Comparison of ENCODE assay signal across 14 cellular contexts in the genomic region with DNA sequence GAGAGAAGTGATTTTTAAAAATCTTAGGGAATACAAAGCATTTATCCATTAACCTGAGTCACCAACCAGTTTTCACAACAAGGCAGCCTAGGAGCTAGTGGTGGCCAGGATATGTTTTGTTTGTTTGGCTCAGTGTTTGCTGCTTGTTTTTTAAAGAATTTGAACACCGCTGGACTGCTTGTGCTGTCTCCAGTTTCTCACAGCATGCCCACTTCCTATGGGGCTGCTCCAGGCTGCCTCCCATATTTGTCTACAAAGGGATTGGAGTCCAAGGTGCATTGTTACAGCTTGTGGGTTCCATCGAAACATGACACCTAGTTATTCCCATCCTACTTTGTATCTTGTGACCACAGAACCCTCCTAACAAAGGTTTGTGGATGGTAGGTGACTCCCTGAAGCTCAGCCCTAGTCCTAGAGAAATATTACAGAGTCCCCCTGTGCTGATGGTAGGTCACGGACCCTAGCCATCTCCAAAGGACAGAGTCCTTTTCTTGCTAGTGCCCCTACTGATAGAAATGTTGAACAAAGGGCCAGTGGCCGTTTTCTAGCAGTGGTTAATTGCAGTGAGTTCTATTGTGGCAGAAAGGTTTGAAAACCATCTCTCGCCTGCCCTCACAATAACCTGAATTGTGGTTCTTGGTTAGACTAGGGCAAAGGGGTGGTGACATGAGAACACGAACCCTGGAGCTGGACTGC. TPM values are rescaled to one million over a fixed set of nuclear protein-coding genes. Genes with fewer than 3 reads are reported as not detected.
A peak's percentile ranks its signal among the peaks of the same experiment; 100 is the strongest.
DNase-seq lines count a peak whose midpoint lies in the region; ATAC-seq and TF ChIP-seq lines count a peak whose summit lies in the region.
"Had no signal": no experiment of that assay in that cellular context is flagged by ENCODE, and none has a peak within 500 bp of the region (broad histone marks: within the 10 kb centered on the region; RNA-seq: fewer than 3 reads in every experiment).

No MANE protein-coding gene starts in this region.

- no peak overlapping the region for H2BK5ac ChIP-seq in neuronal stem cell (ENCODE audit: low read length)

- no peaks in the 10 kb centered on the region for H3K36me3 Mint-ChIP-seq in GM23338 (ENCODE audit: low read depth)
- no peaks in the 10 kb centered on the region for H3K36me3 Mint-ChIP-seq in activated CD4-positive, alpha-beta memory T cell treated with anti-CD3 and anti-CD28 coated beads, Interleukin-2, amount 10 ng/mL, durations not matched to agents 7 days and 5 days (ENCODE audit: low read depth)
- H3K36me3 Mint-ChIP-seq: type B pancreatic cell had no signal

- peak; percentile 48 for ATAC-seq in GM23338
- no peak for ATAC-seq in HG03025 (IDR thresholded peaks at IDR 0.05; ENCODE audit: low FRiP score, unreplicated experiment)
- ATAC-seq in HG03342 (IDR thresholded peaks at IDR 0.05; ENCODE audit: unreplicated experiment), result no peak
- no peak for ATAC-seq in GM19035 (IDR thresholded peaks at IDR 0.05; ENCODE audit: unreplicated experiment)
- ATAC-seq: heart left ventricle had no signal

- peaks cover 16% of the 10 kb centered on the region for H3K4me1 ChIP-seq in GM23338 (ENCODE audit: insufficient read depth)
- H3K4me1 ChIP-seq in ectodermal cell (ENCODE audit: control insufficient read depth, insufficient read depth, low read length), result peaks cover 4% of the 10 kb centered on the region
- peaks cover 7 to 12% of the 10 kb centered on the region in 2 donors for H3K4me1 ChIP-seq in neuronal stem cell (ENCODE audit: control insufficient read depth in 2 of 2, insufficient read depth in 1 of 2, low read depth in 1 of 2, low read length in 2 of 2)
- H3K4me1 ChIP-seq: colonic mucosa, heart left ventricle had no signal

- no peak overlapping the region for H4K91ac ChIP-seq in neuronal stem cell (ENCODE audit: low read depth, low read length, poor library complexity)

- H3K27me3 ChIP-seq in GM23338 (ENCODE audit: insufficient read depth) (no peaks in the 10 kb centered on the region), ectodermal cell (ENCODE audit: control insufficient read depth, insufficient read depth, low read length, poor library complexity, severe bottlenecking) (no peaks in the 10 kb centered on the region), neuronal stem cell (ENCODE audit: control insufficient read depth in 3 of 3, insufficient read depth in 3 of 3, low read depth in 1 of 3, low read length in 3 of 3) (no peaks in the 10 kb centered on the region)
- H3K27me3 ChIP-seq: colonic mucosa, heart left ventricle had no signal

- H3K14ac ChIP-seq in neuronal stem cell (ENCODE audit: low read length), result no peak overlapping the region

- no peak overlapping the region for H2BK12ac ChIP-seq in neuronal stem cell (ENCODE audit: low read length)

- H3K27ac ChIP-seq in GM23338 (ENCODE audit: low read depth), result no peak overlapping the region
- peak overlapping the region; percentile 8 for H3K27ac ChIP-seq in ectodermal cell (ENCODE audit: insufficient read depth, low read depth, low read length, poor library complexity, severe bottlenecking)
- H3K27ac ChIP-seq in neuronal stem cell (replicated peaks; ENCODE audit: low read length), result no peak overlapping the region
- H3K27ac ChIP-seq: colonic mucosa, heart left ventricle had no signal

- no peaks in the 10 kb centered on the region for H4K20me1 ChIP-seq in GM23338 (replicated peaks; ENCODE audit: insufficient read depth)

- no peak overlapping the region for H3K4me3 Mint-ChIP-seq in GM23338
- H3K4me3 Mint-ChIP-seq in activated CD4-positive, alpha-beta memory T cell treated with anti-CD3 and anti-CD28 coated beads, Interleukin-2, amount 10 ng/mL, durations not matched to agents 7 days and 5 days, result no peak overlapping the region
- H3K4me3 Mint-ChIP-seq: activated CD4-positive, alpha-beta T cell treated with anti-CD3 and anti-CD28 coated beads, Interleukin-2, amount 10 ng/mL, durations not matched to agents 7 days and 5 days; type B pancreatic cell had no signal

- no peaks in the 10 kb centered on the region for H3F3A ChIP-seq in GM23338 (replicated peaks; ENCODE audit: low read depth)

- H3K18ac ChIP-seq in neuronal stem cell (ENCODE audit: low read length), result no peak overlapping the region

- no peaks in the 10 kb centered on the region for H3K79me1 ChIP-seq in neuronal stem cell (ENCODE audit: low read depth, low read length)

- H3K4me1 Mint-ChIP-seq in GM23338, result peaks cover 46% of the 10 kb centered on the region
- H3K4me1 Mint-ChIP-seq in activated CD4-positive, alpha-beta memory T cell treated with anti-CD3 and anti-CD28 coated beads, Interleukin-2, amount 10 ng/mL, durations not matched to agents 7 days and 5 days, result no peaks in the 10 kb centered on the region
- H3K4me1 Mint-ChIP-seq: activated CD4-positive, alpha-beta T cell treated with anti-CD3 and anti-CD28 coated beads, Interleukin-2, amount 10 ng/mL, durations not matched to agents 7 days and 5 days had no signal

- H3K36me3 ChIP-seq in GM23338 (ENCODE audit: insufficient read depth), result no peaks in the 10 kb centered on the region
- no peaks in the 10 kb centered on the region for H3K36me3 ChIP-seq in ectodermal cell (ENCODE audit: control insufficient read depth, insufficient read depth, low read length)
- H3K36me3 ChIP-seq in neuronal stem cell (replicated peaks in 1 of 2; ENCODE audit: control insufficient read depth in 2 of 2, insufficient read depth in 2 of 2, low read length in 2 of 2), result no peaks in the 10 kb centered on the region
- H3K36me3 ChIP-seq: colonic mucosa, heart left ventricle had no signal

- H2BK15ac ChIP-seq in neuronal stem cell (ENCODE audit: low read length), result no peak overlapping the region

- WGBS in ectodermal cell, 2 experiments, result 84 to 85% methylated on average over 6 of the region's 6 CpGs
- WGBS in neuronal stem cell (ENCODE audit: extremely low coverage in 2 of 2, insufficient read length in 2 of 2, insufficient replicate concordance in 1 of 2), 2 donors, result no CpG with 5 or more reads among the region's 6 CpGs

- DNase-seq in GM23338 (ENCODE audit: low spot score) (no peak), NCI-H510A treated with DMSO at 0.1 percent for 48 hours (lab: John Stamatoyannopoulos, UW) (peak; percentile 68), neuronal stem cell (ENCODE audit: low spot score) (no peak)
- DNase-seq in activated CD4-positive, alpha-beta memory T cell treated with anti-CD3 and anti-CD28 coated beads, Interleukin-2, amount 10 ng/mL, durations not matched to agents 7 days and 5 days, result no peak
- DNase-seq: activated CD4-positive, alpha-beta T cell treated with anti-CD3 and anti-CD28 coated beads, Interleukin-2, amount 10 ng/mL, durations not matched to agents 7 days and 5 days; activated naive CD4-positive, alpha-beta T cell treated with Interleukin-2 at 50 U/mL for 16 hours; colonic mucosa; heart left ventricle; NCI-H2171 had no signal

- no peaks in the 10 kb centered on the region; the same call in 1 of the 2 replicates for H3K9me2 ChIP-seq in GM23338 (ENCODE audit: insufficient read depth)

- H3K4me2 ChIP-seq in GM23338, result no peak overlapping the region
- H3K4me2 ChIP-seq in neuronal stem cell (ENCODE audit: insufficient read depth, low read length, poor library complexity, severe bottlenecking), result no peak overlapping the region

- H3K79me2 ChIP-seq in GM23338 (replicated peaks; ENCODE audit: insufficient read depth), result no peaks in the 10 kb centered on the region

- no peak for TF ChIP-seq CTCF in GM23338 (conservative IDR thresholded peaks at IDR 0.05; ENCODE audit: low read depth in 2 of 2)

- H2AK5ac ChIP-seq in neuronal stem cell (ENCODE audit: low read depth, low read length), result no peak overlapping the region

- H3K4me3 ChIP-seq in GM23338, result no peak overlapping the region
- H3K4me3 ChIP-seq in ectodermal cell (ENCODE audit: insufficient read depth, low read depth, low read length), result no peak overlapping the region
- no peak overlapping the region for H3K4me3 ChIP-seq in neuronal stem cell (ENCODE audit: low read length in 2 of 2)
- H3K4me3 ChIP-seq: colonic mucosa, heart left ventricle had no signal

- H3K27ac Mint-ChIP-seq in GM23338, result no peak overlapping the region
- H3K27ac Mint-ChIP-seq in activated CD4-positive, alpha-beta memory T cell treated with anti-CD3 and anti-CD28 coated beads, Interleukin-2, amount 10 ng/mL, durations not matched to agents 7 days and 5 days, result no peak overlapping the region
- H3K27ac Mint-ChIP-seq: activated CD4-positive, alpha-beta T cell treated with anti-CD3 and anti-CD28 coated beads, Interleukin-2, amount 10 ng/mL, durations not matched to agents 7 days and 5 days; type B pancreatic cell had no signal

- H3K23ac ChIP-seq in neuronal stem cell (ENCODE audit: low read depth, low read length, poor library complexity), result no peak overlapping the region

- peaks cover 5% of the 10 kb centered on the region for H3K27me3 Mint-ChIP-seq in GM23338 (ENCODE audit: insufficient read depth, low read depth, poor library complexity)
- H3K27me3 Mint-ChIP-seq in activated CD4-positive, alpha-beta memory T cell treated with anti-CD3 and anti-CD28 coated beads, Interleukin-2, amount 10 ng/mL, durations not matched to agents 7 days and 5 days, result no peaks in the 10 kb centered on the region
- H3K27me3 Mint-ChIP-seq: activated CD4-positive, alpha-beta T cell treated with anti-CD3 and anti-CD28 coated beads, Interleukin-2, amount 10 ng/mL, durations not matched to agents 7 days and 5 days; type B pancreatic cell had no signal

- no peaks in the 10 kb centered on the region for H3K9me3 Mint-ChIP-seq in GM23338
- peaks cover 2% of the 10 kb centered on the region for H3K9me3 Mint-ChIP-seq in activated CD4-positive, alpha-beta memory T cell treated with anti-CD3 and anti-CD28 coated beads, Interleukin-2, amount 10 ng/mL, durations not matched to agents 7 days and 5 days
- H3K9me3 Mint-ChIP-seq: activated CD4-positive, alpha-beta T cell treated with anti-CD3 and anti-CD28 coated beads, Interleukin-2, amount 10 ng/mL, durations not matched to agents 7 days and 5 days had no signal

- no peak overlapping the region for H4K8ac ChIP-seq in neuronal stem cell (ENCODE audit: low read depth, low read length)

- POLR2A ChIA-PET in activated CD4-positive, alpha-beta memory T cell treated with anti-CD3 and anti-CD28 coated beads, Interleukin-2, amount 10 ng/mL, durations not matched to agents 7 days and 5 days (lab: Charles Lee), result no interaction called here

- H2AFZ ChIP-seq in GM23338 (peak overlapping the region; percentile 30; the same call in 1 of the 2 replicates), neuronal stem cell (ENCODE audit: low read length) (peak overlapping the region; percentile 71)

- H3K9ac ChIP-seq in neuronal stem cell (ENCODE audit: low read depth, low read length, poor library complexity), result no peak overlapping the region

- CTCF ChIA-PET in activated CD4-positive, alpha-beta memory T cell treated with anti-CD3 and anti-CD28 coated beads, Interleukin-2, amount 10 ng/mL, durations not matched to agents 7 days and 5 days (lab: Charles Lee), result no interaction called here

- H3K9me3 ChIP-seq in ectodermal cell (ENCODE audit: control insufficient read depth, low read length) (no peaks in the 10 kb centered on the region), neuronal stem cell (replicated peaks in 1 of 2; ENCODE audit: control insufficient read depth in 2 of 2, insufficient read depth in 1 of 2, low read depth in 1 of 2, low read length in 2 of 2) (no peaks in the 10 kb centered on the region)
- H3K9me3 ChIP-seq: colonic mucosa, heart left ventricle had no signal

- no peak overlapping the region for H2BK120ac ChIP-seq in neuronal stem cell (ENCODE audit: low read depth, low read length)

- H3K4ac ChIP-seq in neuronal stem cell (ENCODE audit: low read length), result no peak overlapping the region

RNA-seq across cellular contexts. Expression of a gene that starts 23.2 kb away (rescaled TPM):
- 1.0 and 1.9 TPM in 2 replicates for total RNA-seq in GM23338 (2014; rRNA removed; shearing (Covaris generic))
- 0.17 and 0.55 TPM in 2 replicates for polyA plus RNA-seq in GM23338 (2016; fragmentation: Nextera tagmentation; extraction: Ambion mirVana)
- polyA plus RNA-seq in ectodermal cell (2013, experiment 1 of 4), result 0.30 TPM
- polyA plus RNA-seq in ectodermal cell (2013, experiment 2 of 4), result 0.12 TPM
- 0.11 TPM for polyA plus RNA-seq in ectodermal cell (2013, experiment 3 of 4)
- polyA plus RNA-seq in ectodermal cell (2013, experiment 4 of 4), result 0.16 TPM
- polyA plus RNA-seq in neuronal stem cell (2013, experiment 1 of 2), result 0.42 TPM
- 0.47 TPM for polyA plus RNA-seq in neuronal stem cell (2013, experiment 2 of 2)
- not detected for total RNA-seq in activated CD4-positive, alpha-beta memory T cell treated with anti-CD3 and anti-CD28 coated beads, Interleukin-2, amount 10 ng/mL, durations not matched to agents 7 days and 5 days
- total RNA-seq: activated CD4-positive, alpha-beta T cell treated with anti-CD3 and anti-CD28 coated beads, Interleukin-2, amount 10 ng/mL, durations not matched to agents 7 days and 5 days; heart left ventricle had no signal
